16 cellular contexts compared by ENCODE assay signal in genomic region chr7:16905300-16906044, GRCh38. TPM values are rescaled to one million over a fixed set of nuclear protein-coding genes. Genes with fewer than 3 reads are reported as not detected.
DNase-seq lines count a peak whose midpoint lies in the region; ATAC-seq and TF ChIP-seq lines count a peak whose summit lies in the region.
"Had no signal": no experiment of that assay in that cellular context is flagged by ENCODE, and none has a peak within 500 bp of the region (broad histone marks: within the 10 kb centered on the region; RNA-seq: fewer than 3 reads in every experiment).

No MANE protein-coding gene starts in this region.

- no TSS peak for BruUV-seq in Caco-2 (replicated peaks; lab: Mats Ljungman, UMichigan)

- H3K9me3 Mint-ChIP-seq in Caco-2 (ENCODE audit: unreplicated experiment), result peaks cover 9% of the 10 kb centered on the region
- H3K9me3 Mint-ChIP-seq: nephron progenitor cell had no signal

- no peak overlapping the region for H3K27ac ChIP-seq in mesendoderm (ENCODE audit: low read depth, low read length)

- no peak overlapping the region for H3K23ac ChIP-seq in mesendoderm (ENCODE audit: low read length)

- H3K79me2 ChIP-seq in mesendoderm (ENCODE audit: control insufficient read depth, insufficient read depth, low read length), result no peaks in the 10 kb centered on the region

- H3K4ac ChIP-seq in mesendoderm (ENCODE audit: low read depth, low read length), result no peak overlapping the region

- H3K36me3 ChIP-seq in Caco-2 (ENCODE audit: control insufficient read depth, insufficient read depth, low read length) (no peaks in the 10 kb centered on the region), mesendoderm (ENCODE audit: control insufficient read depth, insufficient read depth, low read length) (no peaks in the 10 kb centered on the region)

- ATAC-seq in GM19023 (IDR thresholded peaks at IDR 0.05; ENCODE audit: unreplicated experiment) (no peak), HG02763 (IDR thresholded peaks at IDR 0.05; ENCODE audit: unreplicated experiment) (no peak)

- no peak overlapping the region for H2BK15ac ChIP-seq in mesendoderm (replicated peaks; ENCODE audit: low read depth)

- peak overlapping the region; percentile 39 for H3K18ac ChIP-seq in mesendoderm (ENCODE audit: low read length)

- no peak overlapping the region for H4K5ac ChIP-seq in mesendoderm (ENCODE audit: low read length)

- no peak overlapping the region for H2AK5ac ChIP-seq in mesendoderm (ENCODE audit: low read length)

- CTCF ChIA-PET in Caco-2 (lab: Charles Lee), result interaction anchor here (0.5 kb wide), 1 partner anchor 55 kb away, joined by 3 read pairs; no protein-coding TSS in a partner anchor

- H3K4me3 Mint-ChIP-seq in Caco-2 (ENCODE audit: unreplicated experiment), result peak overlapping the region; percentile 43
- H3K4me3 Mint-ChIP-seq: nephron progenitor cell; stimulated activated naive CD8-positive, alpha-beta T cell treated with anti-CD3 and anti-CD28 coated beads, Interleukin-15, Interleukin-2, amounts not matched to agents 100 ng/mL and 50 ng/mL, for 24 hours had no signal

- POLR2A ChIA-PET in Caco-2 (lab: Charles Lee), result interaction anchor here (0.6 kb wide), 1 partner anchor 100 kb away, joined by 4 read pairs; no protein-coding TSS in a partner anchor

- no peaks in the 10 kb centered on the region for H3K79me1 ChIP-seq in mesendoderm (ENCODE audit: low read length)

- WGBS in mesendoderm (ENCODE audit: extremely low coverage, insufficient coverage, low lambda C conversion rate), result no CpG with 5 or more reads among the region's 5 CpGs

- intact Hi-C loops in Caco-2 (cut with micrococcal nuclease; ENCODE audit: unreplicated experiment), result loop anchor here (1.0 to 2.0 kb wide), 4 partner anchors 9 to 58 kb away; no protein-coding TSS in a partner anchor

- H3K27me3 ChIP-seq in Caco-2 (replicated peaks; ENCODE audit: control insufficient read depth, insufficient read depth, low read length) (no peaks in the 10 kb centered on the region), mesendoderm (ENCODE audit: insufficient read depth, low read length, poor library complexity) (no peaks in the 10 kb centered on the region)

- H3K9me3 ChIP-seq in Caco-2, result no peaks in the 10 kb centered on the region

- peak overlapping the region; percentile 16 for H3K27ac Mint-ChIP-seq in Caco-2 (ENCODE audit: unreplicated experiment)
- H3K27ac Mint-ChIP-seq: nephron progenitor cell; stimulated activated naive CD8-positive, alpha-beta T cell treated with anti-CD3 and anti-CD28 coated beads, Interleukin-15, Interleukin-2, amounts not matched to agents 100 ng/mL and 50 ng/mL, for 24 hours had no signal

- H3K36me3 Mint-ChIP-seq in Caco-2 (ENCODE audit: insufficient read depth, unreplicated experiment), result no peaks in the 10 kb centered on the region

- H3K4me1 ChIP-seq in Caco-2 (peaks cover 21% of the 10 kb centered on the region), mesendoderm (ENCODE audit: control insufficient read depth, low read depth, low read length) (no peaks in the 10 kb centered on the region)

- DNase-seq in Caco-2 (peak; percentile 57 to 59), NCI-H146 treated with DMSO at 0.1 percent for 48 hours (lab: John Stamatoyannopoulos, UW; ENCODE audit: unreplicated experiment) (peak; percentile 11), choroid plexus epithelial cell (ENCODE audit: low read depth) (peak; percentile 93), mesendoderm (peak; percentile 63), T-helper 2 cell (no peak)
- no peak for DNase-seq in effector CD8-positive, alpha-beta T cell (lab: John Stamatoyannopoulos, UW)
- DNase-seq: activated CD4-positive, alpha-beta T cell treated with anti-CD3 and anti-CD28 coated beads, Interleukin-2, amount 50 U/mL, for 48 hours; activated naive CD4-positive, alpha-beta T cell treated with Interleukin-2 at 50 U/mL for 16 hours; effector CD4-positive, alpha-beta T cell; MV-4-11; NCI-H524 treated with DMSO at 0.1 percent for 48 hours; nephron progenitor cell had no signal

- no peak overlapping the region for H4K8ac ChIP-seq in mesendoderm (ENCODE audit: low read depth, low read length)

- H3K4me3 ChIP-seq in Caco-2 (ENCODE audit: low read depth, low read length) (no peak overlapping the region), choroid plexus epithelial cell (ENCODE audit: low read depth, low read length) (no peak overlapping the region), mesendoderm (ENCODE audit: low read length) (no peak overlapping the region)

- no peaks in the 10 kb centered on the region for H3K27me3 Mint-ChIP-seq in Caco-2 (ENCODE audit: insufficient read depth, unreplicated experiment)

- TF ChIP-seq CTCF in Caco-2 (IDR thresholded peaks at IDR 0.05; ENCODE audit: insufficient read depth in 1 of 2, low read depth in 1 of 2, low read length in 1 of 2, severe bottlenecking in 1 of 2, unreplicated experiment in 1 of 2) (no peak), choroid plexus epithelial cell (conservative IDR thresholded peaks at IDR 0.05; ENCODE audit: low read depth, low read length) (no peak)

- no peak overlapping the region for H2BK120ac ChIP-seq in mesendoderm (ENCODE audit: low read depth, low read length)

- no peak overlapping the region for H3K9ac ChIP-seq in mesendoderm (ENCODE audit: low read length)

- H3K4me1 Mint-ChIP-seq in Caco-2 (ENCODE audit: low read depth, unreplicated experiment), result peaks cover 35% of the 10 kb centered on the region

- H3K56ac ChIP-seq in mesendoderm (ENCODE audit: low read length), result no peak overlapping the region

- H2BK5ac ChIP-seq in mesendoderm (ENCODE audit: low read length), result no peak overlapping the region

- H3K4me2 ChIP-seq in mesendoderm (ENCODE audit: low read length), result no peak overlapping the region

RNA-seq across cellular contexts. Expression of gene AGR3, which starts 23.7 kb away (rescaled TPM):
- total RNA-seq in Caco-2 (2022), result 1.2 and 3.1 TPM in 2 replicates
- not detected for polyA plus RNA-seq in mesendoderm (2013, experiment 1 of 2)
- not detected for polyA plus RNA-seq in mesendoderm (2013, experiment 2 of 2)
- polyA plus RNA-seq: BJ had no signal

Comparison
In these comparisons a context has a peak if more than half of its experiments do, and no peak if none do; other contexts are left out.
1. DNase-seq: peak in Caco-2 (2 of 2), NCI-H146 treated with DMSO at 0.1 percent for 48 hours (single experiment), choroid plexus epithelial cell (single experiment) and mesendoderm (single experiment); none in T-helper 2 cell (0 of 5) and effector CD8-positive, alpha-beta T cell (single experiment).